In genomic region chr2:220962556-220962955, GRCh38 we compare ENCODE assay signal across 1 cellular context.
TF ChIP-seq lines count a peak whose summit lies in the region.

No MANE protein-coding gene starts in this region.

TF ChIP-seq in IMR-90, 13 proteins besides CTCF, POLR2A, EP300 and RAD21 (continued from another document):
- TF ChIP-seq BHLHE40 (IDR thresholded peaks at IDR 0.05; ENCODE audit: low read depth, low read length) (no peak), FOS (IDR thresholded peaks at IDR 0.05; ENCODE audit: low read depth, low read length) (no peak), USF2 (IDR thresholded peaks at IDR 0.05; ENCODE audit: low read depth, low read length) (no peak), MXI1 (IDR thresholded peaks at IDR 0.05; ENCODE audit: borderline replicate concordance, low read depth, low read length) (no peak), RFX5 (IDR thresholded peaks at IDR 0.05; ENCODE audit: low read depth, low read length) (no peak)
